22 cellular contexts compared by ENCODE assay signal in genomic region chr17:17512866-17513265, GRCh38. TPM values are rescaled to one million over a fixed set of nuclear protein-coding genes. Genes with fewer than 3 reads are reported as not detected.
DNase-seq lines count a peak whose midpoint lies in the region; ATAC-seq and TF ChIP-seq lines count a peak whose summit lies in the region.
"Had no signal": no experiment of that assay in that cellular context is flagged by ENCODE, and none has a peak within 500 bp of the region (broad histone marks: within the 10 kb centered on the region; RNA-seq: fewer than 3 reads in every experiment).

No MANE protein-coding gene starts in this region.

- peak overlapping the region; percentile 71 for H2AK9ac ChIP-seq in IMR-90 (replicated peaks; ENCODE audit: low read depth, low read length, poor library complexity)

- WGBS in IMR-90 (ENCODE audit: extremely low coverage in 2 of 2, insufficient read length in 1 of 2), 2 experiments: no CpG with 5 or more reads among the region's 5 CpGs
- WGBS in right cardiac atrium: 93% methylated on average over 5 of the region's 5 CpGs

- H2BK120ac ChIP-seq in IMR-90 (ENCODE audit: low read depth, low read length): no peak overlapping the region

- no peaks in the 10 kb centered on the region for H3K9me3 ChIP-seq in right atrium auricular region
- H3K9me3 ChIP-seq in IMR-90 (ENCODE audit: control insufficient read depth, insufficient read depth, low read length): no peaks in the 10 kb centered on the region
- no peaks in the 10 kb centered on the region for H3K9me3 ChIP-seq in right cardiac atrium (ENCODE audit: control insufficient read depth, low read length)

- H3K4me1 ChIP-seq in right atrium auricular region: peaks cover 0 to 1% of the 10 kb centered on the region in 2 donors
- H3K4me1 ChIP-seq in IMR-90 (ENCODE audit: control insufficient read depth, insufficient read depth, low read length): peaks cover 12% of the 10 kb centered on the region
- H3K4me1 ChIP-seq in right cardiac atrium (ENCODE audit: control insufficient read depth, insufficient read depth, low read length): no peaks in the 10 kb centered on the region

- H3K9ac ChIP-seq in IMR-90 (ENCODE audit: low read depth, low read length): no peak overlapping the region

- no peak overlapping the region for H3K18ac ChIP-seq in IMR-90 (ENCODE audit: low read depth, low read length)

- peaks cover 4% of the 10 kb centered on the region; the same call in 1 of the 2 replicates for H3K9me1 ChIP-seq in IMR-90 (ENCODE audit: insufficient read depth, low read length)

- H3K36me3 ChIP-seq in right atrium auricular region (no peaks in the 10 kb centered on the region), IMR-90 (ENCODE audit: control insufficient read depth, insufficient read depth, low read length) (no peaks in the 10 kb centered on the region)

- H3K4me3 ChIP-seq in right atrium auricular region (no peak overlapping the region), IMR-90 (ENCODE audit: insufficient read depth, low read depth, low read length) (no peak overlapping the region), right cardiac atrium (ENCODE audit: low read length) (no peak overlapping the region)
- H3K4me3 ChIP-seq: GM12878 had no signal

- ATAC-seq in Right ventricle myocardium inferior: no peak
- ATAC-seq in IMR-90 (ENCODE audit: low read depth): no peak
- no peak for ATAC-seq in right cardiac atrium
- no peak for ATAC-seq in HG03039 (IDR thresholded peaks at IDR 0.05; ENCODE audit: unreplicated experiment)
- no peak for ATAC-seq in HG03280 (IDR thresholded peaks at IDR 0.05; ENCODE audit: unreplicated experiment)
- ATAC-seq: GM12878, T-cell had no signal

- dilution Hi-C loops in IMR-90 (cut with HindIII; ENCODE audit: low sequenced_read_pairs, unreplicated experiment): no loop called here

- CTCF ChIA-PET in IMR-90 (lab: Yijun Ruan, JAX): no interaction called here

- peaks cover 28% of the 10 kb centered on the region for H4K20me1 ChIP-seq in IMR-90 (ENCODE audit: insufficient read depth, low read length)

- no peak for TF ChIP-seq RAD21 in IMR-90 (IDR thresholded peaks at IDR 0.05; ENCODE audit: low read length)

- POLR2A ChIA-PET in IMR-90 (lab: Charles Lee; ENCODE audit: unreplicated experiment): no interaction called here

- H3K79me1 ChIP-seq in IMR-90 (ENCODE audit: low read depth in 1 of 2, low read length in 2 of 2): no peaks in the 10 kb centered on the region

- H3K56ac ChIP-seq in IMR-90 (ENCODE audit: extremely low read depth, insufficient read depth, low read length): no peak overlapping the region

- H4K5ac ChIP-seq in IMR-90 (ENCODE audit: low read depth, low read length): no peak overlapping the region

- no peak overlapping the region for H2BK5ac ChIP-seq in IMR-90 (ENCODE audit: low read depth, low read length, poor library complexity, severe bottlenecking)

- intact Hi-C loops in Right ventricle myocardium inferior (cut with DNase I): no loop called here
- intact Hi-C loops in IMR-90 (cut with micrococcal nuclease): no loop called here
- intact Hi-C loops in right cardiac atrium (cut with DNase I): no loop called here

- H4K8ac ChIP-seq in IMR-90 (ENCODE audit: low read depth in 2 of 2, low read length in 2 of 2): no peak overlapping the region

- H3K27ac ChIP-seq in right atrium auricular region: no peak overlapping the region
- H3K27ac ChIP-seq in IMR-90 (ENCODE audit: insufficient read depth, low read length): no peak overlapping the region
- no peak overlapping the region for H3K27ac ChIP-seq in right cardiac atrium (ENCODE audit: low read length)
- H3K27ac ChIP-seq: 22Rv1, C4-2B had no signal

- H2BK20ac ChIP-seq in IMR-90 (ENCODE audit: low read depth, low read length): no peak overlapping the region

- H2BK15ac ChIP-seq in IMR-90 (ENCODE audit: low read depth, low read length): no peak overlapping the region

- no peak overlapping the region for H3K4me2 ChIP-seq in IMR-90 (ENCODE audit: low read depth, low read length)

- H2AFZ ChIP-seq in IMR-90 (replicated peaks; ENCODE audit: low read length, poor library complexity): no peak overlapping the region

- BruUV-seq in IMR-90 (replicated peaks; lab: Mats Ljungman, UMichigan): no TSS peak

- in situ Hi-C loops in IMR-90 (cut with MboI; ENCODE audit: low sequenced_read_pairs): no loop called here

- no peak overlapping the region for H3K14ac ChIP-seq in IMR-90 (replicated peaks; ENCODE audit: low read depth, low read length)

- no peak for TF ChIP-seq CTCF in right atrium auricular region (IDR thresholded peaks at IDR 0.05)
- no peak for TF ChIP-seq CTCF in IMR-90 (conservative IDR thresholded peaks at IDR 0.05; ENCODE audit: low read depth, low read length)

- peak; percentile 15 for DNase-seq in Right ventricle myocardium inferior (ENCODE audit: missing footprints)
- no peak for DNase-seq in right atrium auricular region (ENCODE audit: low spot score)
- no peak for DNase-seq in IMR-90
- peak in 2 of 3 donors; percentile 21 to 33 for DNase-seq in right cardiac atrium
- peak; percentile 1 for DNase-seq in retina
- no peak for DNase-seq in NCI-H345 treated with DMSO at 0.1 percent for 48 hours (lab: John Stamatoyannopoulos, UW; ENCODE audit: unreplicated experiment)
- DNase-seq: ACHN, Calu3, H7, KG1, NCI-H1694 treated with DMSO at 0.1 percent for 48 hours, NCI-H446 treated with DMSO at 0.1 percent for 48 hours, NCI-H526 treated with DMSO at 0.1 percent for 48 hours, PC-3, T-cell had no signal

- H3K23ac ChIP-seq in IMR-90 (ENCODE audit: low read depth, low read length): no peak overlapping the region

- H4K91ac ChIP-seq in IMR-90 (ENCODE audit: insufficient read depth, low read depth, low read length): no peak overlapping the region

- no peak overlapping the region for H3K4ac ChIP-seq in IMR-90 (ENCODE audit: low read depth, low read length)

- H3K27me3 ChIP-seq in right atrium auricular region: no peaks in the 10 kb centered on the region
- H3K27me3 ChIP-seq in IMR-90 (ENCODE audit: control insufficient read depth, insufficient read depth, low read length): peaks cover 2% of the 10 kb centered on the region; the same call in 1 of the 2 replicates
- no peaks in the 10 kb centered on the region for H3K27me3 ChIP-seq in right cardiac atrium (ENCODE audit: control insufficient read depth, insufficient read depth)

- no peak overlapping the region for H2AK5ac ChIP-seq in IMR-90 (ENCODE audit: low read depth, low read length)

- no peak for TF ChIP-seq POLR2A in IMR-90 (IDR thresholded peaks at IDR 0.05; ENCODE audit: low read depth, low read length)

TF ChIP-seq in IMR-90, 13 proteins besides CTCF, POLR2A, EP300 and RAD21:
- no peak for TF ChIP-seq RFX5 (IDR thresholded peaks at IDR 0.05; ENCODE audit: low read depth, low read length)
- TF ChIP-seq, protein P1, sequence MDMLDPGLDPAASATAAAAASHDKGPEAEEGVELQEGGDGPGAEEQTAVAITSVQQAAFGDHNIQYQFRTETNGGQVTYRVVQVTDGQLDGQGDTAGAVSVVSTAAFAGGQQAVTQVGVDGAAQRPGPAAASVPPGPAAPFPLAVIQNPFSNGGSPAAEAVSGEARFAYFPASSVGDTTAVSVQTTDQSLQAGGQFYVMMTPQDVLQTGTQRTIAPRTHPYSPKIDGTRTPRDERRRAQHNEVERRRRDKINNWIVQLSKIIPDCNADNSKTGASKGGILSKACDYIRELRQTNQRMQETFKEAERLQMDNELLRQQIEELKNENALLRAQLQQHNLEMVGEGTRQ (IDR thresholded peaks at IDR 0.05; ENCODE audit: low read depth, low read length): no peak
- TF ChIP-seq, protein P2, sequence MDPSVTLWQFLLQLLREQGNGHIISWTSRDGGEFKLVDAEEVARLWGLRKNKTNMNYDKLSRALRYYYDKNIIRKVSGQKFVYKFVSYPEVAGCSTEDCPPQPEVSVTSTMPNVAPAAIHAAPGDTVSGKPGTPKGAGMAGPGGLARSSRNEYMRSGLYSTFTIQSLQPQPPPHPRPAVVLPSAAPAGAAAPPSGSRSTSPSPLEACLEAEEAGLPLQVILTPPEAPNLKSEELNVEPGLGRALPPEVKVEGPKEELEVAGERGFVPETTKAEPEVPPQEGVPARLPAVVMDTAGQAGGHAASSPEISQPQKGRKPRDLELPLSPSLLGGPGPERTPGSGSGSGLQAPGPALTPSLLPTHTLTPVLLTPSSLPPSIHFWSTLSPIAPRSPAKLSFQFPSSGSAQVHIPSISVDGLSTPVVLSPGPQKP (IDR thresholded peaks at IDR 0.05; ENCODE audit: borderline replicate concordance, low read depth, low read length): no peak
- TF ChIP-seq RCOR1 (IDR thresholded peaks at IDR 0.05; ENCODE audit: insufficient replicate concordance, low read length): no peak
TF ChIP-seq in IMR-90: peak in this region for 0.

RNA-seq across cellular contexts. Expression of gene RASD1, which starts 16.7 kb away (rescaled TPM):
- 45.3 TPM for total RNA-seq in Right ventricle myocardium inferior
- 100 to 1,000 TPM in 1 of 2 donors, 10 to 100 TPM in 1; 37.9 to 131 TPM for total RNA-seq in right atrium auricular region
- 0.54 and 1.1 TPM in 2 replicates for total RNA-seq in IMR-90 (2012; rRNA removed)
- polyA plus RNA-seq in IMR-90 (2012; rRNA removed): 1.4 and 1.8 TPM in 2 replicates
- 1.2 and 5.9 TPM in 2 replicates for polyA plus RNA-seq in IMR-90 (2012; cell fraction: cytosol; rRNA removed)
- 8.4 and 9.1 TPM in 2 replicates for polyA plus RNA-seq in IMR-90 (2012; cell fraction: nucleus; rRNA removed; ENCODE audit: low replicate concordance)
- total RNA-seq in right cardiac atrium: 10 to 100 TPM; 18.7 to 63.8 (median 39.9) TPM
- polyA plus RNA-seq in right cardiac atrium: 66.2 TPM
- total RNA-seq: Calu3, GM12878, HT1080, RPMI7951 had no signal

RNA-seq across cellular contexts. Expression of gene MED9, which starts 36.1 kb away (rescaled TPM):
- total RNA-seq in Right ventricle myocardium inferior (40.4 TPM), right atrium auricular region (10 to 100 TPM; 36.7 to 41.0 TPM), IMR-90 (2012; rRNA removed) (6.1 and 8.9 TPM in 2 replicates), right cardiac atrium (10 to 100 TPM; 30.7 to 35.6 (median 32.6) TPM)
- polyA plus RNA-seq in IMR-90 (2012; rRNA removed) (9.1 and 10.1 TPM in 2 replicates), right cardiac atrium (38.5 TPM)
- 3.3 and 9.5 TPM in 2 replicates for polyA plus RNA-seq in IMR-90 (2012; cell fraction: cytosol; rRNA removed)
- 12.6 and 13.5 TPM in 2 replicates for polyA plus RNA-seq in IMR-90 (2012; cell fraction: nucleus; rRNA removed; ENCODE audit: low replicate concordance)

Comparison
In these comparisons a context has a peak if more than half of its experiments do, and no peak if none do; other contexts are left out.
1. DNase-seq: peak in Right ventricle myocardium inferior (single experiment), right cardiac atrium (2 of 3) and retina (single experiment); none in right atrium auricular region (single experiment), IMR-90 (single experiment) and NCI-H345 treated with DMSO at 0.1 percent for 48 hours (single experiment).